Comparison of ENCODE assay signal across 18 cellular contexts in the genomic region with DNA sequence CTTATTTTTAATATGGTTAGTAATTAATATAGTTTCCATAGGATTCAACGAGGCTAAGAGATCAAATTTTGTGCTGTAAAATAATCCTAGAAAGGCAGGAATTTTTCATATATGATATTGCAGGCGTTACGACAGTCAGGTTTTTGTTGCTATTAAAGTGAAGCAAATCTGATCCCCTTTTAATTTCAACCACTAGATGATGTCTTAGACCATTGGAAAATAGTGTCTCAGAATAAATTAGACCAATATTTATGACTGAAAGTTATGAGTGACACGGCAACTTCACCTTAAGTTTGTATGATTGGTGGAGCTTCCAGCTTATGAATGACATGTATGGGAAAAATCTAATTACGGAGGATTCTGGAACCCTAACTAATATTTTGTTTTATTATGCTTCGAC. TPM values are rescaled to one million over a fixed set of nuclear protein-coding genes. Genes with fewer than 3 reads are reported as not detected.
A peak's percentile ranks its signal among the peaks of the same experiment; 100 is the strongest.
DNase-seq lines count a peak whose midpoint lies in the region; ATAC-seq and TF ChIP-seq lines count a peak whose summit lies in the region.
"Had no signal": no experiment of that assay in that cellular context is flagged by ENCODE, and none has a peak within 500 bp of the region (broad histone marks: within the 10 kb centered on the region; RNA-seq: fewer than 3 reads in every experiment).

No MANE protein-coding gene starts in this region.

- H3K4me3 ChIP-seq in A673 (ENCODE audit: low read depth, low read length, poor library complexity, severe bottlenecking) = no peak overlapping the region
- no peak overlapping the region for H3K4me3 ChIP-seq in AG04450 (ENCODE audit: low read depth, low read length)
- no peak overlapping the region for H3K4me3 ChIP-seq in right lobe of liver
- H3K4me3 ChIP-seq: BLaER1, GM12878, GM23338 had no signal

- H3K4me1 ChIP-seq in A673 (ENCODE audit: insufficient read depth, low read length, poor library complexity, severe bottlenecking) (peaks cover 20% of the 10 kb centered on the region), right lobe of liver (no peaks in the 10 kb centered on the region)
- H3K4me1 ChIP-seq: BLaER1 had no signal

- TF ChIP-seq EP300 in Ishikawa (IDR thresholded peaks at IDR 0.05; ENCODE audit: borderline replicate concordance) = no peak

- H3K27ac ChIP-seq in A673 (ENCODE audit: low read depth, low read length, poor library complexity, severe bottlenecking) (no peak overlapping the region), AG04450 (ENCODE audit: low read depth, low read length) (no peak overlapping the region), right lobe of liver (no peak overlapping the region)
- H3K27ac ChIP-seq: BLaER1 had no signal

- H3K4me3 Mint-ChIP-seq in activated CD4-positive, alpha-beta memory T cell treated with anti-CD3 and anti-CD28 coated beads for 36 hours = no peak overlapping the region
- H3K4me3 Mint-ChIP-seq: CD8-positive, alpha-beta T cell; GM23338 had no signal

- intact Hi-C loops in A673 (cut with micrococcal nuclease; ENCODE audit: unreplicated experiment) = no loop called here
- intact Hi-C loops in right lobe of liver (cut with DNase I) = no loop called here
- intact Hi-C loops in activated CD4-positive, alpha-beta memory T cell treated with anti-CD3 and anti-CD28 coated beads for 36 hours (cut with micrococcal nuclease) = no loop called here

- no peak for TF ChIP-seq POLR2A in right lobe of liver (IDR thresholded peaks at IDR 0.05)

- no peaks in the 10 kb centered on the region for H3K4me1 Mint-ChIP-seq in activated CD4-positive, alpha-beta memory T cell treated with anti-CD3 and anti-CD28 coated beads for 36 hours (ENCODE audit: low read depth)

- TF ChIP-seq CTCF in A673 (conservative IDR thresholded peaks at IDR 0.05; ENCODE audit: low read depth, low read length) (peak; percentile 32; the same call in 1 of the 2 replicates), AG04450 (IDR thresholded peaks at IDR 0.05; ENCODE audit: low read depth, low read length) (0 out of 2 replicates have a peak, but pooled peaks have one; percentile 11), right lobe of liver (IDR thresholded peaks at IDR 0.05) (peak in 3 of 4 donors; percentile 25 to 32 (median 26))

- H3K9me3 ChIP-seq in A673 (ENCODE audit: low read depth, low read length, poor library complexity, severe bottlenecking) = no peaks in the 10 kb centered on the region
- no peaks in the 10 kb centered on the region for H3K9me3 ChIP-seq in AG04450 (ENCODE audit: control insufficient read depth, insufficient read depth, low read length)
- no peaks in the 10 kb centered on the region for H3K9me3 ChIP-seq in right lobe of liver
- H3K9me3 ChIP-seq: BLaER1 had no signal

- H3K36me3 Mint-ChIP-seq in activated CD4-positive, alpha-beta memory T cell treated with anti-CD3 and anti-CD28 coated beads for 36 hours = no peaks in the 10 kb centered on the region
- H3K36me3 Mint-ChIP-seq: CD8-positive, alpha-beta T cell had no signal

- WGBS in right lobe of liver (ENCODE audit: insufficient coverage, low coverage, low lambda C conversion rate, missing lambda C conversion rate) = 48% methylated on average over 6 of the region's 6 CpGs

- no TSS peak for BruUV-seq in A673 (replicated peaks; lab: Mats Ljungman, UMichigan)

- DNase-seq in A673 (ENCODE audit: low spot score) (no peak), AG04450 (ENCODE audit: low read depth, low spot score) (no peak), right lobe of liver (no peak)
- DNase-seq in activated CD4-positive, alpha-beta memory T cell treated with anti-CD3 and anti-CD28 coated beads for 36 hours = no peak
- DNase-seq: CD8-positive, alpha-beta T cell; COR-L47; DMS 273 treated with DMSO at 0.1 percent for 48 hours; DMS53; DND-41; EL; HCEC 1CT had no signal

- H3K27me3 ChIP-seq in A673 (replicated peaks; ENCODE audit: insufficient read depth, low read depth, low read length, poor library complexity) = no peaks in the 10 kb centered on the region
- H3K27me3 ChIP-seq in AG04450 (ENCODE audit: control insufficient read depth, insufficient read depth, low read length) = no peaks in the 10 kb centered on the region
- peaks cover 0 to 5% of the 10 kb centered on the region in 2 donors for H3K27me3 ChIP-seq in right lobe of liver
- H3K27me3 ChIP-seq: BLaER1 had no signal

- H3K9me3 Mint-ChIP-seq in activated CD4-positive, alpha-beta memory T cell treated with anti-CD3 and anti-CD28 coated beads for 36 hours = no peaks in the 10 kb centered on the region
- H3K9me3 Mint-ChIP-seq: CD8-positive, alpha-beta T cell; GM23338 had no signal

- no peak overlapping the region for H3K27ac Mint-ChIP-seq in activated CD4-positive, alpha-beta memory T cell treated with anti-CD3 and anti-CD28 coated beads for 36 hours
- H3K27ac Mint-ChIP-seq: CD8-positive, alpha-beta T cell; GM23338 had no signal

- H3K36me3 ChIP-seq in A673 (ENCODE audit: insufficient read depth, low read length, poor library complexity, severe bottlenecking) = no peaks in the 10 kb centered on the region
- H3K36me3 ChIP-seq in right lobe of liver = no peaks in the 10 kb centered on the region
- H3K36me3 ChIP-seq: BLaER1 had no signal

- ATAC-seq in right lobe of liver = no peak
- ATAC-seq in HG02938 (IDR thresholded peaks at IDR 0.05; ENCODE audit: unreplicated experiment) = no peak
- no peak for ATAC-seq in GM19395 (IDR thresholded peaks at IDR 0.05; ENCODE audit: unreplicated experiment)
- ATAC-seq: CD8-positive, alpha-beta T cell; GM12878; GM23338 had no signal

- CTCF ChIA-PET in A673 (lab: Charles Lee) (no interaction called here), AG04450 (lab: Charles Lee) (interaction anchor here (1.3 to 1.5 kb wide), 2 partner anchors 11 to 161 kb away, joined by 3 to 8 read pairs; no protein-coding TSS in a partner anchor)
- CTCF ChIA-PET in activated CD4-positive, alpha-beta memory T cell treated with anti-CD3 and anti-CD28 coated beads for 36 hours (lab: Charles Lee) = interaction anchor here (0.9 kb wide), 1 partner anchor 161 kb away, joined by 5 read pairs; no protein-coding TSS in a partner anchor

- H3K27me3 Mint-ChIP-seq in activated CD4-positive, alpha-beta memory T cell treated with anti-CD3 and anti-CD28 coated beads for 36 hours = peaks cover 65% of the 10 kb centered on the region

- peak; percentile 17; the same call in 1 of the 2 replicates for TF ChIP-seq RAD21 in Ishikawa (IDR thresholded peaks at IDR 0.05; ENCODE audit: low read depth)

- POLR2A ChIA-PET in A673 (lab: Charles Lee; ENCODE audit: low non-redundant PET) = no interaction called here
- POLR2A ChIA-PET in AG04450 (lab: Yijun Ruan, JAX) = no interaction called here
- POLR2A ChIA-PET in activated CD4-positive, alpha-beta memory T cell treated with anti-CD3 and anti-CD28 coated beads for 36 hours (lab: Charles Lee) = no interaction called here

TF ChIP-seq in Ishikawa, 13 proteins besides CTCF, POLR2A, EP300 and RAD21:
- no peak for TF ChIP-seq ZBTB7A (IDR thresholded peaks at IDR 0.05; ENCODE audit: low read depth)
- TF ChIP-seq CREB1 (IDR thresholded peaks at IDR 0.05; ENCODE audit: low read depth) = no peak
- TF ChIP-seq NFIC (IDR thresholded peaks at IDR 0.05) = no peak
- TF ChIP-seq MAX (IDR thresholded peaks at IDR 0.05) = no peak
- no peak for TF ChIP-seq CEBPB (IDR thresholded peaks at IDR 0.05)
- no peak for TF ChIP-seq FOXM1 (IDR thresholded peaks at IDR 0.05; ENCODE audit: borderline replicate concordance, low read depth)
- no peak for TF ChIP-seq TAF1 (IDR thresholded peaks at IDR 0.05; ENCODE audit: low read depth)
- TF ChIP-seq TEAD4 (IDR thresholded peaks at IDR 0.05) = no peak
- TF ChIP-seq YY1 (IDR thresholded peaks at IDR 0.05; ENCODE audit: low read depth) = no peak
- TF ChIP-seq EGR1 (IDR thresholded peaks at IDR 0.05) = no peak
- TF ChIP-seq, protein P1, sequence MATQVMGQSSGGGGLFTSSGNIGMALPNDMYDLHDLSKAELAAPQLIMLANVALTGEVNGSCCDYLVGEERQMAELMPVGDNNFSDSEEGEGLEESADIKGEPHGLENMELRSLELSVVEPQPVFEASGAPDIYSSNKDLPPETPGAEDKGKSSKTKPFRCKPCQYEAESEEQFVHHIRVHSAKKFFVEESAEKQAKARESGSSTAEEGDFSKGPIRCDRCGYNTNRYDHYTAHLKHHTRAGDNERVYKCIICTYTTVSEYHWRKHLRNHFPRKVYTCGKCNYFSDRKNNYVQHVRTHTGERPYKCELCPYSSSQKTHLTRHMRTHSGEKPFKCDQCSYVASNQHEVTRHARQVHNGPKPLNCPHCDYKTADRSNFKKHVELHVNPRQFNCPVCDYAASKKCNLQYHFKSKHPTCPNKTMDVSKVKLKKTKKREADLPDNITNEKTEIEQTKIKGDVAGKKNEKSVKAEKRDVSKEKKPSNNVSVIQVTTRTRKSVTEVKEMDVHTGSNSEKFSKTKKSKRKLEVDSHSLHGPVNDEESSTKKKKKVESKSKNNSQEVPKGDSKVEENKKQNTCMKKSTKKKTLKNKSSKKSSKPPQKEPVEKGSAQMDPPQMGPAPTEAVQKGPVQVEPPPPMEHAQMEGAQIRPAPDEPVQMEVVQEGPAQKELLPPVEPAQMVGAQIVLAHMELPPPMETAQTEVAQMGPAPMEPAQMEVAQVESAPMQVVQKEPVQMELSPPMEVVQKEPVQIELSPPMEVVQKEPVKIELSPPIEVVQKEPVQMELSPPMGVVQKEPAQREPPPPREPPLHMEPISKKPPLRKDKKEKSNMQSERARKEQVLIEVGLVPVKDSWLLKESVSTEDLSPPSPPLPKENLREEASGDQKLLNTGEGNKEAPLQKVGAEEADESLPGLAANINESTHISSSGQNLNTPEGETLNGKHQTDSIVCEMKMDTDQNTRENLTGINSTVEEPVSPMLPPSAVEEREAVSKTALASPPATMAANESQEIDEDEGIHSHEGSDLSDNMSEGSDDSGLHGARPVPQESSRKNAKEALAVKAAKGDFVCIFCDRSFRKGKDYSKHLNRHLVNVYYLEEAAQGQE (IDR thresholded peaks at IDR 0.05; ENCODE audit: low read depth) = no peak
- TF ChIP-seq USF1 (IDR thresholded peaks at IDR 0.05) = no peak
- TF ChIP-seq TCF12 (IDR thresholded peaks at IDR 0.05; ENCODE audit: low read depth) = no peak

RNA-seq across cellular contexts. Expression of gene TPH2, which starts 2.5 kb away (rescaled TPM):
- 0.82 and 0.96 TPM in 2 replicates for total RNA-seq in A673 (2021)
- polyA plus RNA-seq in AG04450 (2011; rRNA removed) = 0.04 TPM in 1 of 2 replicates, not detected in the other
- 0.26 TPM in 1 of 2 replicates, not detected in the other for polyA minus RNA-seq in AG04450 (2011; rRNA and poly(A)+ RNA removed)
- total RNA-seq in right lobe of liver = under 1 TPM in 1 of 6 experiments, not detected in 5; 0.13 TPM
- not detected for total RNA-seq in activated CD4-positive, alpha-beta memory T cell treated with anti-CD3 and anti-CD28 coated beads for 36 hours
- total RNA-seq: CD8-positive, alpha-beta T cell; G401; GM12878 had no signal
- polyA plus RNA-seq: GM12878 had no signal
